In genomic region chr10:100882681-100883321, GRCh38 we compare ENCODE assay signal across 15 cellular contexts. TPM values are rescaled to one million over a fixed set of nuclear protein-coding genes. Genes with fewer than 3 reads are reported as not detected.
DNase-seq lines count a peak whose midpoint lies in the region; ATAC-seq, FAIRE-seq and TF ChIP-seq lines count a peak whose summit lies in the region.
"Had no signal": no experiment of that assay in that cellular context is flagged by ENCODE, and none has a peak within 500 bp of the region (broad histone marks: within the 10 kb centered on the region; RNA-seq: fewer than 3 reads in every experiment).

No MANE protein-coding gene starts in this region.

- H3K36me3 ChIP-seq in Karpas-422 (ENCODE audit: insufficient read depth, low read length) (no peaks in the 10 kb centered on the region), esophagus squamous epithelium (no peaks in the 10 kb centered on the region)
- H3K36me3 ChIP-seq: colonic mucosa had no signal

- TF ChIP-seq CTCF in astrocyte of the spinal cord (IDR thresholded peaks at IDR 0.05; ENCODE audit: low read depth, low read length) = no peak
- no peak for TF ChIP-seq CTCF in esophagus squamous epithelium (IDR thresholded peaks at IDR 0.05)

- no peak overlapping the region for H3K4me2 ChIP-seq in Karpas-422 (ENCODE audit: low read depth, low read length, poor library complexity, severe bottlenecking)

- intact Hi-C loops in left cardiac atrium (cut with DNase I) = loop anchor here in 1 of 2 donors (10.0 kb wide), 1 partner anchor 318 kb away; no protein-coding TSS in a partner anchor
- intact Hi-C loops in esophagus squamous epithelium (cut with DNase I) = no loop called here

- ATAC-seq in left cardiac atrium = peak; percentile 45 to 50
- ATAC-seq: activated T-helper 17 cell treated with anti-CD3 and anti-CD28 coated beads, Interleukin-2, amount 50 U/mL, for 72 hours had no signal

- H3K4me3 ChIP-seq in astrocyte of the spinal cord (ENCODE audit: low read depth, low read length) = no peak overlapping the region
- no peak overlapping the region for H3K4me3 ChIP-seq in Karpas-422 (ENCODE audit: low read length)
- H3K4me3 ChIP-seq in esophagus squamous epithelium = peak overlapping the region in 1 of 4 donors; percentile 1
- H3K4me3 ChIP-seq: colonic mucosa had no signal

- no peak overlapping the region for H3K27ac ChIP-seq in Karpas-422 (ENCODE audit: low read length)
- H3K27ac ChIP-seq in esophagus squamous epithelium = no peak overlapping the region
- H3K27ac ChIP-seq: colonic mucosa had no signal

- no peaks in the 10 kb centered on the region for H3K9me2 ChIP-seq in Karpas-422 (replicated peaks; ENCODE audit: insufficient read depth, low read length)

- H4K20me1 ChIP-seq in Karpas-422 (ENCODE audit: insufficient read depth, low read depth, low read length) = no peaks in the 10 kb centered on the region

- H3K9ac ChIP-seq in Karpas-422 (ENCODE audit: low read length) = no peak overlapping the region

- in situ Hi-C loops in astrocyte of the spinal cord (cut with HindIII; ENCODE audit: low sequenced_read_pairs) = no loop called here

- no peaks in the 10 kb centered on the region for H3K79me2 ChIP-seq in Karpas-422 (ENCODE audit: low read length)

- no peak for TF ChIP-seq POLR2A in esophagus squamous epithelium (IDR thresholded peaks at IDR 0.05)

- H3K9me3 ChIP-seq in Karpas-422 (ENCODE audit: low read length) = no peaks in the 10 kb centered on the region
- H3K9me3 ChIP-seq in esophagus squamous epithelium = no peaks in the 10 kb centered on the region
- H3K9me3 ChIP-seq: colonic mucosa had no signal

- FAIRE-seq in RCC 7860 (lab: Jason Lieb, UNC) = no peak

- no peak overlapping the region for H2AFZ ChIP-seq in Karpas-422 (ENCODE audit: low read length)

- H3K27me3 ChIP-seq in Karpas-422 (ENCODE audit: low read length) = no peaks in the 10 kb centered on the region
- H3K27me3 ChIP-seq in esophagus squamous epithelium = peaks cover 0 to 30% (median 0%) of the 10 kb centered on the region in 4 donors
- H3K27me3 ChIP-seq: colonic mucosa had no signal

- peak; percentile 43 for DNase-seq in GM03348 (ENCODE audit: low spot score)
- peak; percentile 69 for DNase-seq in astrocyte of the spinal cord (ENCODE audit: low read depth, low spot score)
- DNase-seq in left cardiac atrium = peak; percentile 34
- DNase-seq in pulmonary artery endothelial cell (ENCODE audit: low read depth, low spot score) = peak; percentile 47
- no peak for DNase-seq in Karpas-422
- no peak for DNase-seq in NCI-H526 (lab: John Stamatoyannopoulos, UW)
- no peak for DNase-seq in RCC 7860 (ENCODE audit: low spot score)
- DNase-seq in esophagus squamous epithelium (lab: John Stamatoyannopoulos, UW) = no peak
- DNase-seq: CD8-positive, alpha-beta memory T cell; colonic mucosa; GOT3; NCI-H1417 treated with DMSO at 0.1 percent for 48 hours; NCI-H526 treated with DMSO at 0.1 percent for 48 hours; SHP77 treated with DMSO at 0.1 percent for 48 hours had no signal

- 57 to 69% methylated on average over 20 to 21 of the region's 23 CpGs for WGBS in esophagus squamous epithelium, 2 donors

- H3K4me1 ChIP-seq in Karpas-422 (ENCODE audit: low read length) (peaks cover 4% of the 10 kb centered on the region), esophagus squamous epithelium (peaks cover 0 to 22% (median 5%) of the 10 kb centered on the region in 3 donors)
- H3K4me1 ChIP-seq: colonic mucosa had no signal

RNA-seq across cellular contexts. Expression of gene SLF2, which starts 30.0 kb away (rescaled TPM):
- 10 to 100 TPM; 18.0 to 19.3 TPM for total RNA-seq in left cardiac atrium
- 18.1 and 36.7 TPM in 2 replicates for total RNA-seq in pulmonary artery endothelial cell
- 27.5 and 52.4 TPM in 2 replicates for total RNA-seq in Karpas-422 (2014; rRNA removed; shearing (Covaris generic); ENCODE audit: low replicate concordance)
- 10 to 100 TPM; 12.1 to 24.8 (median 13.5) TPM for total RNA-seq in esophagus squamous epithelium

Comparison
In these comparisons a context has a peak if more than half of its experiments do, and no peak if none do; other contexts are left out.
1. DNase-seq: peak in GM03348 (single experiment), astrocyte of the spinal cord (single experiment), left cardiac atrium (single experiment) and pulmonary artery endothelial cell (single experiment); none in Karpas-422 (single experiment), NCI-H526 (0 of 2), RCC 7860 (single experiment) and esophagus squamous epithelium (single experiment).